ENCODE assay signal across 12 cellular contexts in the genomic region with DNA sequence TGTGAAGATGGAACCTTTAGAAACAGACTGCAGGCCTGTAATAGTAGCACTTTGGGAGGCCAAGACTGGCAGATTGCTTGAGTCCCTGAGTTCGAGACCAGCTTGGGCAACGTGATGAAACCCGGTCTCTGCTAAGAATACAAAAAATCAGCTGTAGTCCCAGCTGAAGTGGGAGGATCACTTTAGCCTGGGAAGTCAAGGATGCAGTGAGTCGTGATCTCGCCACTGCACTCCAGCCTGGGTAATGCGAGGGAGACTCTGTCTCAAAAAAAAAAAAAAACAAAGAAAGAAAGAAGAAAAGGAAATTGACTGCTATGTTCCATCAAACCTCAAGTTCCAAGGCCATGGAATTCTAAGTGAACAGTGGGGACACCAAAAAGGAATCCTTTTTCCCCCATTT. TPM values are rescaled to one million over a fixed set of nuclear protein-coding genes. Genes with fewer than 3 reads are reported as not detected.
DNase-seq lines count a peak whose midpoint lies in the region; ATAC-seq and TF ChIP-seq lines count a peak whose summit lies in the region.
"Had no signal": no experiment of that assay in that cellular context is flagged by ENCODE, and none has a peak within 500 bp of the region (broad histone marks: within the 10 kb centered on the region; RNA-seq: fewer than 3 reads in every experiment).

No MANE protein-coding gene starts in this region.

- in situ Hi-C loops in HAP-1 (cut with MboI; ENCODE audit: low sequenced_read_pairs), result no loop called here

- ATAC-seq in GM19395 (IDR thresholded peaks at IDR 0.05; ENCODE audit: unreplicated experiment), result no peak
- ATAC-seq: body of pancreas had no signal

- TF ChIP-seq CTCF in HFFc6 (IDR thresholded peaks at IDR 0.05), result no peak

- no peak overlapping the region for H3K9ac ChIP-seq in skeletal muscle tissue (ENCODE audit: low read depth in 1 of 3, low read length in 3 of 3)

- H3K36me3 ChIP-seq in skeletal muscle tissue (ENCODE audit: control insufficient read depth in 3 of 3, insufficient read depth in 3 of 3, low read length in 3 of 3) (peaks cover 15 to 24% (median 19%) of the 10 kb centered on the region in 3 donors), HAP-1 (replicated peaks) (peaks cover 27% of the 10 kb centered on the region)

- H3K9me3 Mint-ChIP-seq in HFFc6, result no peaks in the 10 kb centered on the region

- H3K36me3 Mint-ChIP-seq in HFFc6 (ENCODE audit: low read depth), result peaks cover 37% of the 10 kb centered on the region

- H3K4me3 Mint-ChIP-seq in HFFc6, result peak overlapping the region; percentile 26; the same call in 1 of the 2 replicates

- H3K27ac ChIP-seq in skeletal muscle tissue (ENCODE audit: low read depth, low read length), result peak overlapping the region; percentile 96

- H3K27me3 Mint-ChIP-seq in HFFc6 (ENCODE audit: insufficient read depth), result no peaks in the 10 kb centered on the region

- H3K9me3 ChIP-seq in skeletal muscle tissue (ENCODE audit: control insufficient read depth in 3 of 3, low read length in 3 of 3) (no peaks in the 10 kb centered on the region), HAP-1 (no peaks in the 10 kb centered on the region)
- H3K9me3 ChIP-seq: body of pancreas, left ventricle myocardium inferior had no signal

- H3K4me1 Mint-ChIP-seq in HFFc6 (ENCODE audit: low read depth), result peaks cover 61% of the 10 kb centered on the region

- H3K4me3 ChIP-seq in skeletal muscle tissue (ENCODE audit: low read length in 3 of 3), result no peak overlapping the region
- no peak overlapping the region for H3K4me3 ChIP-seq in HAP-1
- H3K4me3 ChIP-seq: body of pancreas had no signal

- H3K27me3 ChIP-seq in skeletal muscle tissue (ENCODE audit: control insufficient read depth in 3 of 3, insufficient read depth in 3 of 3, low read length in 3 of 3) (no peaks in the 10 kb centered on the region), HAP-1 (ENCODE audit: low read depth) (no peaks in the 10 kb centered on the region)
- H3K27me3 ChIP-seq: body of pancreas had no signal

- H3K4me1 ChIP-seq in skeletal muscle tissue (ENCODE audit: control insufficient read depth in 3 of 3, insufficient read depth in 3 of 3, low read length in 3 of 3), result peaks cover 32 to 36% (median 33%) of the 10 kb centered on the region in 3 donors
- H3K4me1 ChIP-seq in HAP-1, result peaks cover 36% of the 10 kb centered on the region

- DNase-seq in HFFc6, result no peak
- peak; percentile 47 for DNase-seq in amniotic epithelial cell (ENCODE audit: low read depth)
- peak; percentile 18 for DNase-seq in iris pigment epithelial cell (ENCODE audit: low read depth)
- DNase-seq in Ammon's horn (ENCODE audit: low spot score), result no peak
- DNase-seq in HAP-1 (ENCODE audit: low spot score in 2 of 2), result no peak
- no peak for DNase-seq in KG1 (lab: John Stamatoyannopoulos, UW)
- DNase-seq: body of pancreas, DMS 273 treated with DMSO at 0.1 percent for 48 hours, left ventricle myocardium inferior, NCI-H1105 had no signal

- H3K27ac Mint-ChIP-seq in HFFc6, result peak overlapping the region; percentile 79

RNA-seq across cellular contexts. Expression of gene EOGT, which starts 2.2 kb away (rescaled TPM):
- 10 to 100 TPM; 26.9 to 31.6 (median 28.2) TPM for total RNA-seq in HFFc6 (2021; fragmentation: NEBNext Ultra II Directional; extraction: Animal tissue kit (Norgen Biotek cat#: 25700))
- total RNA-seq in skeletal muscle tissue, result 13.0 TPM

RNA-seq across cellular contexts. Expression of gene TMF1, which starts 40.8 kb away (rescaled TPM):
- 10 to 100 TPM; 43.7 to 46.9 (median 45.2) TPM for total RNA-seq in HFFc6 (2021; fragmentation: NEBNext Ultra II Directional; extraction: Animal tissue kit (Norgen Biotek cat#: 25700))
- total RNA-seq in skeletal muscle tissue, result 12.5 TPM

Comparison
In these comparisons a context has a peak if more than half of its experiments do, and no peak if none do; other contexts are left out.
1. DNase-seq: peak in amniotic epithelial cell (single experiment) and iris pigment epithelial cell (single experiment); none in HFFc6 (single experiment), Ammon's horn (single experiment), HAP-1 (0 of 2) and KG1 (single experiment).